In the genomic region with DNA sequence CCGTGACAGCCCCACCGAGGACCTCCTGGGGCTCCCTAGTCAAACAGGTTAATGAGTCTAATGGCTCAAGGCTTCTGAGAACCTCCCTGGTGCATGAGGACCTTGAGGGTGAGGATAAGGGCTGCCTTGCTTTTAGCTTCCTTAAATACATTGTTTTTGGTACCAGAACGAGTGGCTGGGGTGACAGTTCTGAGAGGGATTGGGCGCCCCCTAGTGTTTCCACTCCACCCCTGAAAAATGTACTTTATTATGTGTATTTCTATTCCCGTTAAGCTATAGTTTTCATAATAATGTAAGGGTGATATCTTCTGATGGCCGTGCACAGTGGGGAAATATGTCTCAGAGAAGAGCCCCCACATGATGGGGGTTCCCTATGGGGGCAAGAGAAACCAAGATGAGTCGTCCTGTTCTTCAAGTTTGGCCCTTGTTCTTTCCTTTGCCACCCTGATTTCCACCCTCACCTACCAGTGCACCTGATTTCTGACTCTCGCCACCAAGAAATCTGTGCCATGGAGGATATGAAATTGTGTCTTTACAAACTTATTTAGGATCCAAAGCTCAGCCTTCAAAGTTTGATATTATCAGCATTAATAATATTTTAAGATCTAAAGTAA, we compare ENCODE assay signal across 8 cellular contexts. TPM values are rescaled to one million over a fixed set of nuclear protein-coding genes. Genes with fewer than 3 reads are reported as not detected.
DNase-seq lines count a peak whose midpoint lies in the region; ATAC-seq and TF ChIP-seq lines count a peak whose summit lies in the region.

No MANE protein-coding gene starts in this region.

- H3K27ac ChIP-seq in CD8-positive, alpha-beta T cell (ENCODE audit: low read depth, low read length), result no peak overlapping the region
- H3K27ac ChIP-seq in Peyer's patch (no peak overlapping the region), testis (no peak overlapping the region)

- peaks cover 20% of the 10 kb centered on the region for H3K36me3 Mint-ChIP-seq in CD8-positive, alpha-beta T cell

- no peaks in the 10 kb centered on the region for H3K4me1 ChIP-seq in CD8-positive, alpha-beta T cell (ENCODE audit: insufficient read depth, low read length)
- H3K4me1 ChIP-seq in Peyer's patch, result no peaks in the 10 kb centered on the region
- H3K4me1 ChIP-seq in testis, result peaks cover 16% of the 10 kb centered on the region

- no peak overlapping the region for H3K4me3 Mint-ChIP-seq in CD8-positive, alpha-beta T cell

- no peaks in the 10 kb centered on the region for H3K9me3 Mint-ChIP-seq in CD8-positive, alpha-beta T cell

- TF ChIP-seq CTCF in CD8-positive, alpha-beta T cell (IDR thresholded peaks at IDR 0.05), result peak; percentile 78
- TF ChIP-seq CTCF in Peyer's patch (IDR thresholded peaks at IDR 0.05), result peak; percentile 65 to 89 (median 70)
- peak; percentile 80 for TF ChIP-seq CTCF in fibroblast of mammary gland (conservative IDR thresholded peaks at IDR 0.05; ENCODE audit: control insufficient read depth, insufficient read depth, low read depth, low read length)
- TF ChIP-seq CTCF in omental fat pad (IDR thresholded peaks at IDR 0.05), result peak in 1 of 3 donors; percentile 56
- peak; percentile 66 to 87 (median 68) for TF ChIP-seq CTCF in testis (IDR thresholded peaks at IDR 0.05)

- CTCF ChIA-PET in CD8-positive, alpha-beta T cell (lab: Charles Lee), result interaction anchor here (0.5 to 5.3 kb wide), 43 partner anchors 8 to 1500 kb away, joined by 3 to 158 read pairs (median 5); a partner anchor contains a TSS

- peak; percentile 37 to 78 (median 62) for DNase-seq in CD8-positive, alpha-beta T cell
- DNase-seq in HT-29 (ENCODE audit: low spot score), result peak; percentile 86
- DNase-seq in Peyer's patch, result peak; percentile 62 to 86 (median 67)
- DNase-seq in activated T-cell treated with anti-CD3 and anti-CD28 coated beads, Interleukin-2, amount 50 U/mL, for 1 hour, result peak; percentile 72
- DNase-seq in fibroblast of mammary gland (ENCODE audit: low read depth), result peak; percentile 67
- peak; percentile 71 for DNase-seq in omental fat pad (ENCODE audit: low spot score)
- peak; percentile 78 for DNase-seq in testis

- H3K4me1 Mint-ChIP-seq in CD8-positive, alpha-beta T cell (ENCODE audit: low read depth), result peaks cover 3% of the 10 kb centered on the region

- H3K4me3 ChIP-seq in CD8-positive, alpha-beta T cell (ENCODE audit: low read depth, low read length), result no peak overlapping the region
- no peak overlapping the region for H3K4me3 ChIP-seq in Peyer's patch
- H3K4me3 ChIP-seq in fibroblast of mammary gland (ENCODE audit: control insufficient read depth, low read depth, low read length), result no peak overlapping the region
- H3K4me3 ChIP-seq in testis, result no peak overlapping the region

- no peaks in the 10 kb centered on the region for H3K27me3 ChIP-seq in CD8-positive, alpha-beta T cell (ENCODE audit: insufficient read depth, low read length)
- no peaks in the 10 kb centered on the region for H3K27me3 ChIP-seq in Peyer's patch
- no peaks in the 10 kb centered on the region for H3K27me3 ChIP-seq in testis

- H3K36me3 ChIP-seq in CD8-positive, alpha-beta T cell (ENCODE audit: insufficient read depth, low read length), result no peaks in the 10 kb centered on the region
- no peaks in the 10 kb centered on the region for H3K36me3 ChIP-seq in Peyer's patch
- no peaks in the 10 kb centered on the region for H3K36me3 ChIP-seq in testis (ENCODE audit: low read depth, missing control alignments)

- no peaks in the 10 kb centered on the region for H3K9me3 ChIP-seq in CD8-positive, alpha-beta T cell (ENCODE audit: low read length)
- no peaks in the 10 kb centered on the region for H3K9me3 ChIP-seq in Peyer's patch
- H3K9me3 ChIP-seq in testis, result no peaks in the 10 kb centered on the region

- no peak overlapping the region for H3K27ac Mint-ChIP-seq in CD8-positive, alpha-beta T cell

- ATAC-seq in CD8-positive, alpha-beta T cell, result peak; percentile 69
- ATAC-seq in omental fat pad (ENCODE audit: low FRiP score) (no peak), HG02610 (IDR thresholded peaks at IDR 0.05; ENCODE audit: unreplicated experiment) (no peak)

- no peak for TF ChIP-seq POLR2A in Peyer's patch (IDR thresholded peaks at IDR 0.05)
- TF ChIP-seq POLR2A in testis (IDR thresholded peaks at IDR 0.05), result no peak

- intact Hi-C loops in CD8-positive, alpha-beta T cell (cut with DNase I, micrococcal nuclease), result loop anchor here (1.0 to 5.0 kb wide), 6 partner anchors 77 to 261 kb away; a partner anchor contains a TSS
- intact Hi-C loops in testis (cut with DNase I; ENCODE audit: low total_unique reads), result loop anchor here (10.0 kb wide), 1 partner anchor 83 kb away; no protein-coding TSS in a partner anchor

- POLR2A ChIA-PET in CD8-positive, alpha-beta T cell (lab: Charles Lee), result interaction anchor here (0.6 to 1.4 kb wide), 6 partner anchors 69 to 1202 kb away, joined by 3 to 6 read pairs (median 3); a partner anchor contains a TSS

- WGBS in testis, 2 donors, result 48 to 53% methylated on average over 8 of the region's 8 CpGs

- no peaks in the 10 kb centered on the region for H3K27me3 Mint-ChIP-seq in CD8-positive, alpha-beta T cell (ENCODE audit: low read depth)

RNA-seq across cellular contexts. Expression of a gene that starts 14.5 kb away (rescaled TPM):
- total RNA-seq in CD8-positive, alpha-beta T cell, result under 1 TPM; 0.17 to 0.62 TPM
- not detected in 2 replicates for total RNA-seq in HT-29 (2014; rRNA removed; shearing (Covaris generic))
- under 1 TPM in 1 of 4 donors, not detected in 3; 0.18 TPM for total RNA-seq in Peyer's patch
- under 1 TPM in 1 of 4 donors, not detected in 3; 0.24 TPM for total RNA-seq in omental fat pad
- 1 to 10 TPM; 5.0 to 9.8 TPM for total RNA-seq in testis
- polyA plus RNA-seq in testis (ENCODE audit: insufficient read depth, low read depth, low replicate concordance), result 15.8 TPM
